Comparison of ENCODE assay signal across 27 cellular contexts in genomic region chr2:121041516-121041915, GRCh38.
"Had no signal": no experiment of that assay in that cellular context is flagged by ENCODE, and none has a peak within 500 bp of the region (broad histone marks: within the 10 kb centered on the region; RNA-seq: fewer than 3 reads in every experiment).

No MANE protein-coding gene starts in this region.

- FAIRE-seq: colon, endometrium, endothelial cell of umbilical vein, frontal cortex had no signal

- H3K27ac ChIP-seq: colonic mucosa, coronary artery, dorsolateral prefrontal cortex, epithelial cell of prostate, esophagus muscularis mucosa, esophagus squamous epithelium, foreskin keratinocyte, gastrocnemius medialis, gastroesophageal sphincter, heart left ventricle, heart right ventricle had no signal

- H3K27ac Mint-ChIP-seq: dendritic cell treated with granulocyte-macrophage colony-stimulating factor and Interleukin-4, amounts not matched to agents 40 ng/mL and 50 ng/mL, for 4 days; effector memory CD8-positive, alpha-beta T cell; endodermal cell had no signal

- H3K27me3 ChIP-seq: colonic mucosa, esophagus muscularis mucosa, gastrocnemius medialis, gastroesophageal sphincter had no signal

- H3K9me3 Mint-ChIP-seq: dendritic cell treated with granulocyte-macrophage colony-stimulating factor and Interleukin-4, amounts not matched to agents 40 ng/mL and 50 ng/mL, for 4 days; effector memory CD8-positive, alpha-beta T cell had no signal

- H3K4me1 ChIP-seq: colonic mucosa, foreskin keratinocyte, gastrocnemius medialis, heart left ventricle, heart right ventricle had no signal

- H3K36me3 ChIP-seq: colonic mucosa, esophagus muscularis mucosa, esophagus squamous epithelium, gastrocnemius medialis, gastroesophageal sphincter, heart left ventricle, heart right ventricle had no signal

- H3K4me3 Mint-ChIP-seq: dendritic cell treated with granulocyte-macrophage colony-stimulating factor and Interleukin-4, amounts not matched to agents 40 ng/mL and 50 ng/mL, for 4 days; effector memory CD8-positive, alpha-beta T cell; endodermal cell had no signal

- H3K4me1 Mint-ChIP-seq: endodermal cell had no signal

- DNase-seq: colonic mucosa; cortex of kidney; dermis blood vessel endothelial cell; dorsolateral prefrontal cortex; effector CD4-positive, alpha-beta T cell; effector CD8-positive, alpha-beta T cell; effector memory CD4-positive, alpha-beta T cell; effector memory CD8-positive, alpha-beta T cell; erythroblast; esophagus squamous epithelium; foreskin fibroblast; foreskin keratinocyte; gastrocnemius medialis; glutamatergic neuron; heart left ventricle; heart right ventricle had no signal

- ATAC-seq: effector memory CD8-positive, alpha-beta T cell; esophagus mucosa; foreskin keratinocyte; gastrocnemius medialis; gastroesophageal sphincter; heart left ventricle; heart right ventricle had no signal

- H3K9me3 ChIP-seq: colonic mucosa, esophagus squamous epithelium, gastrocnemius medialis had no signal

- H3K4me3 ChIP-seq: colonic mucosa, coronary artery, dorsolateral prefrontal cortex, esophagus muscularis mucosa, esophagus squamous epithelium, gastrocnemius medialis, gastroesophageal sphincter, heart left ventricle, heart right ventricle had no signal

- H3K27me3 Mint-ChIP-seq: dendritic cell treated with granulocyte-macrophage colony-stimulating factor and Interleukin-4, amounts not matched to agents 40 ng/mL and 50 ng/mL, for 4 days had no signal
